ENCODE assay signal across 8 cellular contexts in genomic region chr17:35244345-35245195, GRCh38. TPM values are rescaled to one million over a fixed set of nuclear protein-coding genes. Genes with fewer than 3 reads are reported as not detected.
A peak's percentile ranks its signal among the peaks of the same experiment; 100 is the strongest.
DNase-seq lines count a peak whose midpoint lies in the region; ATAC-seq and TF ChIP-seq lines count a peak whose summit lies in the region.

No MANE protein-coding gene starts in this region.

- peaks cover 69% of the 10 kb centered on the region for H3K4me1 Mint-ChIP-seq in activated CD4-positive, alpha-beta memory T cell treated with anti-CD3 and anti-CD28 coated beads for 36 hours (ENCODE audit: low read depth)
- peaks cover 55 to 74% of the 10 kb centered on the region in 2 donors for H3K4me1 Mint-ChIP-seq in effector memory CD8-positive, alpha-beta T cell (ENCODE audit: low read depth in 2 of 2)

- ATAC-seq in GM19463 (IDR thresholded peaks at IDR 0.05; ENCODE audit: unreplicated experiment), result peak; percentile 59
- ATAC-seq in effector memory CD8-positive, alpha-beta T cell (replicated peaks), result peak; percentile 61

- H3K9me3 ChIP-seq in Loucy (ENCODE audit: insufficient read depth, low read depth, low read length), result no peaks in the 10 kb centered on the region
- H3K9me3 ChIP-seq in muscle layer of duodenum (ENCODE audit: control insufficient read depth in 1 of 2, low read length in 2 of 2), result no peaks in the 10 kb centered on the region

- H3K27ac ChIP-seq in ACC112 (ENCODE audit: low read depth, low read length), result peak overlapping the region; percentile 96
- peak overlapping the region; percentile 89 for H3K27ac ChIP-seq in muscle layer of duodenum (ENCODE audit: low read length)

- peaks cover 3% of the 10 kb centered on the region for H4K20me1 ChIP-seq in Loucy (ENCODE audit: insufficient read depth, low read length, poor library complexity, severe bottlenecking)

- H3K36me3 Mint-ChIP-seq in activated CD4-positive, alpha-beta memory T cell treated with anti-CD3 and anti-CD28 coated beads for 36 hours, result peaks cover 30% of the 10 kb centered on the region
- peaks cover 79% of the 10 kb centered on the region for H3K36me3 Mint-ChIP-seq in effector memory CD8-positive, alpha-beta T cell (ENCODE audit: insufficient read depth)

- POLR2A ChIA-PET in activated CD4-positive, alpha-beta memory T cell treated with anti-CD3 and anti-CD28 coated beads for 36 hours (lab: Charles Lee), result interaction anchor here (2.1 to 7.6 kb wide), 3 partner anchors 30 to 334 kb away, joined by 6 to 60 read pairs (median 33); partner anchors contain the start of genes PEX12 and SLFN12L

- H3K27ac Mint-ChIP-seq in activated CD4-positive, alpha-beta memory T cell treated with anti-CD3 and anti-CD28 coated beads for 36 hours, result peak overlapping the region; percentile 99
- H3K27ac Mint-ChIP-seq in effector memory CD8-positive, alpha-beta T cell, result peak overlapping the region; percentile 99 to 100

- H3K27me3 Mint-ChIP-seq in activated CD4-positive, alpha-beta memory T cell treated with anti-CD3 and anti-CD28 coated beads for 36 hours, result no peaks in the 10 kb centered on the region
- no peaks in the 10 kb centered on the region for H3K27me3 Mint-ChIP-seq in effector memory CD8-positive, alpha-beta T cell

- TF ChIP-seq CTCF in Loucy (conservative IDR thresholded peaks at IDR 0.05; ENCODE audit: low read length), result no peak

- peak overlapping the region; percentile 75 for H3K4me2 ChIP-seq in Loucy (ENCODE audit: low read depth, low read length, poor library complexity, severe bottlenecking)

- no peaks in the 10 kb centered on the region for H3K9me2 ChIP-seq in Loucy (replicated peaks; ENCODE audit: low read depth, low read length)

- H3K4me3 ChIP-seq in ACC112 (ENCODE audit: low read depth, low read length) (peak overlapping the region; percentile 95), Loucy (ENCODE audit: low read length, poor library complexity, severe bottlenecking) (peak overlapping the region; percentile 83), muscle layer of duodenum (ENCODE audit: low read depth in 1 of 2, low read length in 2 of 2) (peak overlapping the region; percentile 92 to 95)

- CTCF ChIA-PET in activated CD4-positive, alpha-beta memory T cell treated with anti-CD3 and anti-CD28 coated beads for 36 hours (lab: Charles Lee), result interaction anchor here (1.6 to 4.4 kb wide), 2 partner anchors 125 to 289 kb away, joined by 5 to 14 read pairs; partner anchors contain the start of gene RAD51D

- no peak overlapping the region for H3K9ac ChIP-seq in Loucy (ENCODE audit: low read depth, low read length, poor library complexity, severe bottlenecking)

- intact Hi-C loops in activated CD4-positive, alpha-beta memory T cell treated with anti-CD3 and anti-CD28 coated beads for 36 hours (cut with micrococcal nuclease), result loop anchor here (1.0 to 5.0 kb wide), 9 partner anchors 26 to 848 kb away; partner anchors contain the start of genes AP2B1, CCL3, SLFN12L and SLFN13

- H3K79me2 ChIP-seq in ACC112 (ENCODE audit: control insufficient read depth, insufficient read depth, low read length, unreplicated experiment), result peaks cover 73% of the 10 kb centered on the region
- no peaks in the 10 kb centered on the region for H3K79me2 ChIP-seq in Loucy (ENCODE audit: insufficient read depth, low read length)

- H3K27me3 ChIP-seq in ACC112 (ENCODE audit: insufficient read depth, low read length), result no peaks in the 10 kb centered on the region
- H3K27me3 ChIP-seq in Loucy (ENCODE audit: insufficient read depth, low read length, poor library complexity, severe bottlenecking), result peaks cover 99% of the 10 kb centered on the region
- no peaks in the 10 kb centered on the region for H3K27me3 ChIP-seq in muscle layer of duodenum (ENCODE audit: low read depth, low read length)

- H3K4me1 ChIP-seq in ACC112 (ENCODE audit: control insufficient read depth, insufficient read depth, low read length, unreplicated experiment) (peaks cover 45% of the 10 kb centered on the region), Loucy (ENCODE audit: insufficient read depth, low read length, poor library complexity, severe bottlenecking) (peaks cover 21% of the 10 kb centered on the region), muscle layer of duodenum (ENCODE audit: control insufficient read depth in 1 of 2, insufficient read depth in 2 of 2, low read length in 2 of 2) (peaks cover 13 to 15% of the 10 kb centered on the region in 2 donors)

- no peaks in the 10 kb centered on the region for H3F3A ChIP-seq in Loucy (ENCODE audit: low read depth)

- H3K9me3 Mint-ChIP-seq in activated CD4-positive, alpha-beta memory T cell treated with anti-CD3 and anti-CD28 coated beads for 36 hours, result no peaks in the 10 kb centered on the region
- H3K9me3 Mint-ChIP-seq in effector memory CD8-positive, alpha-beta T cell, result no peaks in the 10 kb centered on the region

- H3K36me3 ChIP-seq in ACC112 (ENCODE audit: insufficient read depth, low read length) (peaks cover 31% of the 10 kb centered on the region), Loucy (ENCODE audit: insufficient read depth, low read length) (no peaks in the 10 kb centered on the region), muscle layer of duodenum (ENCODE audit: control insufficient read depth in 1 of 2, insufficient read depth in 2 of 2, low read length in 2 of 2) (peaks cover 0 to 14% of the 10 kb centered on the region in 2 donors)

- DNase-seq in activated CD4-positive, alpha-beta memory T cell treated with anti-CD3 and anti-CD28 coated beads for 36 hours, result peak; percentile 97
- DNase-seq in effector memory CD8-positive, alpha-beta T cell, result peak; percentile 83 to 86 (median 83)
- peak; percentile 78 to 93 for DNase-seq in stimulated activated CD8-positive, alpha-beta memory T cell treated with anti-CD3 and anti-CD28 coated beads, Interleukin-7, amount 100 ng/mL, for 48 hours (ENCODE audit: extremely low read depth in 1 of 2, low read depth in 1 of 2)
- DNase-seq in NCI-H82 treated with DMSO at 0.1 percent for 48 hours (lab: John Stamatoyannopoulos, UW; ENCODE audit: unreplicated experiment), result no peak

- H2AFZ ChIP-seq in ACC112 (ENCODE audit: low read length, unreplicated experiment) (no peak overlapping the region), Loucy (ENCODE audit: low read length) (no peak overlapping the region)

- H3K4me3 Mint-ChIP-seq in activated CD4-positive, alpha-beta memory T cell treated with anti-CD3 and anti-CD28 coated beads for 36 hours, result peak overlapping the region; percentile 96
- peak overlapping the region; percentile 95 to 100 for H3K4me3 Mint-ChIP-seq in effector memory CD8-positive, alpha-beta T cell

RNA-seq across cellular contexts. Expression of gene SLFN5, which starts 1.7 kb away (rescaled TPM):
- total RNA-seq in activated CD4-positive, alpha-beta memory T cell treated with anti-CD3 and anti-CD28 coated beads for 36 hours, result 10 to 100 TPM; 51.2 to 52.0 TPM

RNA-seq across cellular contexts. Expression of gene SLC35G3, which starts 50.4 kb away (rescaled TPM):
- not detected for total RNA-seq in activated CD4-positive, alpha-beta memory T cell treated with anti-CD3 and anti-CD28 coated beads for 36 hours
